ENCODE assay signal across 7 cellular contexts in genomic region chr1:37473431-37474050, GRCh38. TPM values are rescaled to one million over a fixed set of nuclear protein-coding genes. Genes with fewer than 3 reads are reported as not detected.
DNase-seq lines count a peak whose midpoint lies in the region; ATAC-seq, FAIRE-seq and TF ChIP-seq lines count a peak whose summit lies in the region.

No MANE protein-coding gene starts in this region.

- peaks cover 6 to 66% (median 8%) of the 10 kb centered on the region in 4 donors for H3K4me1 ChIP-seq in Peyer's patch
- H3K4me1 ChIP-seq in HepG2 (ENCODE audit: insufficient read depth, low read length): peaks cover 75% of the 10 kb centered on the region
- peaks cover 36 to 71% (median 65%) of the 10 kb centered on the region in 5 donors for H3K4me1 ChIP-seq in subcutaneous abdominal adipose tissue (ENCODE audit: control insufficient read depth in 5 of 5, insufficient read depth in 5 of 5, low read length in 5 of 5)

- TF ChIP-seq EP300 in HepG2 (IDR thresholded peaks at IDR 0.05; ENCODE audit: low read depth in 2 of 2, low read length in 2 of 2) (no peak), HepG2 (CRISPR knock-in tag; IDR thresholded peaks at IDR 0.05; ENCODE audit: borderline replicate concordance) (no peak)

- in situ Hi-C loops in GM13977 (cut with MboI; ENCODE audit: low pct_unique_long_range_greater_than_20kb, low sequenced_read_pairs, unreplicated experiment) (no loop called here), HepG2 (cut with HindIII; ENCODE audit: extremely low pct_ligation_motif_present, low pct_unique_long_range_greater_than_20kb) (no loop called here)

- TF ChIP-seq RAD21 in HepG2 (CRISPR knock-in tag; IDR thresholded peaks at IDR 0.05): no peak

- TF ChIP-seq CTCF in GM13977 (IDR thresholded peaks at IDR 0.05; ENCODE audit: extremely low read depth, insufficient read depth, missing control alignments) (peak; percentile 21), Peyer's patch (IDR thresholded peaks at IDR 0.05) (no peak), cardiac fibroblast (IDR thresholded peaks at IDR 0.05; ENCODE audit: low read depth, low read length) (peak; percentile 21), HepG2 (CRISPR knock-in tag; IDR thresholded peaks at IDR 0.05) (0 out of 2 replicates have a peak, but pooled peaks have one; percentile 22)

- peak overlapping the region; percentile 67 for H3K9ac ChIP-seq in HepG2 (ENCODE audit: insufficient read depth, low read depth, low read length)
- peak overlapping the region; percentile 18 to 94 (median 89) for H3K9ac ChIP-seq in subcutaneous abdominal adipose tissue (ENCODE audit: low read length in 5 of 5)

- 15% methylated on average over 10 of the region's 12 CpGs for WGBS in HepG2 (ENCODE audit: low lambda C conversion rate)

- H3K27me3 ChIP-seq in Peyer's patch: no peaks in the 10 kb centered on the region
- H3K27me3 ChIP-seq in HepG2 (ENCODE audit: control insufficient read depth in 1 of 2, insufficient read depth in 2 of 2, low read length in 2 of 2): no peaks in the 10 kb centered on the region; a peak in 1 of 5 replicates
- H3K27me3 ChIP-seq in subcutaneous abdominal adipose tissue (ENCODE audit: control insufficient read depth in 5 of 5, insufficient read depth in 4 of 5, low read length in 5 of 5): peaks cover 0 to 3% (median 0%) of the 10 kb centered on the region in 5 donors

- TF ChIP-seq POLR2A in Peyer's patch (IDR thresholded peaks at IDR 0.05) (no peak), HepG2 (IDR thresholded peaks at IDR 0.05; ENCODE audit: insufficient read depth in 1 of 2, low read depth in 2 of 2, low read length in 2 of 2) (no peak)

- peak overlapping the region; percentile 97 for H3K4me2 ChIP-seq in HepG2 (ENCODE audit: low read depth, low read length)

- no peak for FAIRE-seq in HepG2 (lab: Jason Lieb, UNC)

- CTCF ChIA-PET in HepG2 (lab: Yijun Ruan, JAX; ENCODE audit: low intra/inter-chr PET ratio, low total read pairs): no interaction called here

- DNase-seq in GM13977 (ENCODE audit: low spot score): no peak
- DNase-seq in Peyer's patch: peak in 2 of 3 donors; percentile 49 to 67
- peak; percentile 41 to 61 for DNase-seq in cardiac fibroblast (ENCODE audit: low read depth in 2 of 2)
- DNase-seq in HepG2 (ENCODE audit: low spot score): no peak
- no peak for DNase-seq in COLO829 (ENCODE audit: low spot score)

- H2AFZ ChIP-seq in HepG2 (ENCODE audit: low read length): no peak overlapping the region

- H3K36me3 ChIP-seq in Peyer's patch (peaks cover 0 to 14% (median 0%) of the 10 kb centered on the region in 3 donors), HepG2 (replicated peaks in 1 of 2; ENCODE audit: control insufficient read depth in 1 of 2, insufficient read depth in 2 of 2, low read length in 2 of 2) (no peaks in the 10 kb centered on the region; a peak in 2 of 5 replicates), subcutaneous abdominal adipose tissue (ENCODE audit: control insufficient read depth in 5 of 5, insufficient read depth in 5 of 5, low read length in 5 of 5) (peaks cover 0 to 21% (median 13%) of the 10 kb centered on the region in 5 donors)

- H3K79me2 ChIP-seq in HepG2 (ENCODE audit: insufficient read depth, low read length): peaks cover 39% of the 10 kb centered on the region

- peaks cover 17% of the 10 kb centered on the region; the same call in 1 of the 2 replicates for H4K20me1 ChIP-seq in HepG2 (ENCODE audit: insufficient read depth, low read length)

- intact Hi-C loops in HepG2 (cut with micrococcal nuclease; ENCODE audit: unreplicated experiment): loop anchor here (10.0 kb wide), 1 partner anchor 221 kb away; the partner anchor contains the start of gene CDCA8

- ATAC-seq in HepG2 (peak; percentile 15), HG03565 (IDR thresholded peaks at IDR 0.05; ENCODE audit: unreplicated experiment) (no peak)

- H3K9me3 ChIP-seq in Peyer's patch: no peaks in the 10 kb centered on the region
- H3K9me3 ChIP-seq in HepG2 (ENCODE audit: low read length): no peaks in the 10 kb centered on the region
- H3K9me3 ChIP-seq in subcutaneous abdominal adipose tissue (ENCODE audit: control insufficient read depth in 5 of 5, low read length in 5 of 5): peaks cover 0 to 3% (median 0%) of the 10 kb centered on the region in 5 donors

- H3K27ac ChIP-seq in Peyer's patch (peak overlapping the region; percentile 93 to 98 (median 96)), HepG2 (ENCODE audit: extremely low read length, insufficient read depth, low read length) (peak overlapping the region; percentile 25), subcutaneous abdominal adipose tissue (ENCODE audit: low read depth, low read length) (peak overlapping the region; percentile 70)

- H3K4me3 ChIP-seq in Peyer's patch (peak overlapping the region; percentile 73 to 89 (median 86)), cardiac fibroblast (replicated peaks in 1 of 2; ENCODE audit: low read depth in 2 of 2, low read length in 2 of 2) (peak overlapping the region; percentile 76 to 83), HepG2 (replicated peaks in 1 of 3; ENCODE audit: insufficient read depth in 1 of 3, low read depth in 2 of 3, low read length in 3 of 3) (peak overlapping the region; percentile 51 to 85 (median 70)), subcutaneous abdominal adipose tissue (ENCODE audit: low read depth in 1 of 5, low read length in 5 of 5) (peak overlapping the region; percentile 79 to 95 (median 91))

- BruUV-seq in HepG2 (replicated peaks; lab: Mats Ljungman, UMichigan): TSS peak; percentile 57

- POLR2A ChIA-PET in HepG2 (lab: Yijun Ruan, JAX): interaction anchor here (0.5 to 6.1 kb wide), 11 partner anchors 9 to 1010 kb away, joined by 3 to 57 read pairs (median 6); partner anchors contain the start of genes MEAF6 and MRPS15

RNA-seq across cellular contexts. Expression of gene ZC3H12A, which starts 0.8 kb away (rescaled TPM):
- total RNA-seq in Peyer's patch: 10 to 100 TPM; 29.7 to 37.0 (median 33.4) TPM
- total RNA-seq in HepG2 (2016; rRNA removed; fragmentation: Illumina TruSeq; extraction: Trizol): 4.2 and 6.8 TPM in 2 replicates
- total RNA-seq in HepG2 (2016; cell fraction: cytosol; rRNA removed; fragmentation: Illumina TruSeq; extraction: Trizol; ENCODE audit: low read depth): 1.2 and 1.8 TPM in 2 replicates
- total RNA-seq in HepG2 (2016; cell fraction: insoluble cytoplasmic fraction; rRNA removed; fragmentation: Illumina TruSeq; extraction: Trizol): 3.9 and 5.9 TPM in 2 replicates
- total RNA-seq in HepG2 (2016; cell fraction: membrane; rRNA removed; fragmentation: Illumina TruSeq; extraction: Trizol): 2.6 and 3.2 TPM in 2 replicates
- 8.0 and 8.9 TPM in 2 replicates for total RNA-seq in HepG2 (2016; cell fraction: nucleus; rRNA removed; fragmentation: Illumina TruSeq; extraction: Trizol)
- polyA plus RNA-seq in HepG2 (2011; rRNA removed): 13.3 and 21.1 TPM in 2 replicates
- 11.9 and 13.7 TPM in 2 replicates for polyA plus RNA-seq in HepG2 (2011; cell fraction: cytosol; rRNA removed)
- 45.8 and 63.2 TPM in 2 replicates for polyA plus RNA-seq in HepG2 (2011; cell fraction: nucleus; rRNA removed)
- polyA plus RNA-seq in HepG2 (2012): 3.7 and 6.2 TPM in 2 replicates
- polyA plus RNA-seq in HepG2 (2016; cell fraction: cytosol; fragmentation: Illumina TruSeq; extraction: Trizol; ENCODE audit: low read depth): 0.97 and 1.0 TPM in 2 replicates
- 5.6 and 5.9 TPM in 2 replicates for polyA plus RNA-seq in HepG2 (2016; cell fraction: insoluble cytoplasmic fraction; fragmentation: Illumina TruSeq; extraction: Trizol; ENCODE audit: low read depth)
- 2.2 and 2.6 TPM in 2 replicates for polyA plus RNA-seq in HepG2 (2016; cell fraction: membrane; fragmentation: Illumina TruSeq; extraction: Trizol; ENCODE audit: low read depth)
- 17.0 and 18.8 TPM in 2 replicates for polyA plus RNA-seq in HepG2 (2016; cell fraction: nucleus; fragmentation: Illumina TruSeq; extraction: Trizol; ENCODE audit: insufficient read depth, low read depth)
- polyA minus RNA-seq in HepG2 (2011; rRNA and poly(A)+ RNA removed; ENCODE audit: low replicate concordance): 12.1 and 39.9 TPM in 2 replicates
- 5.1 and 5.8 TPM in 2 replicates for polyA minus RNA-seq in HepG2 (2011; cell fraction: cytosol; rRNA and poly(A)+ RNA removed)
- 8.0 and 14.0 TPM in 2 replicates for polyA minus RNA-seq in HepG2 (2011; cell fraction: nucleus; rRNA and poly(A)+ RNA removed)

RNA-seq across cellular contexts. Expression of gene MEAF6, which starts 41.0 kb away (rescaled TPM):
- total RNA-seq in Peyer's patch: 10 to 100 TPM; 26.9 to 81.7 (median 54.7) TPM
- 45.6 and 67.6 TPM in 2 replicates for total RNA-seq in HepG2 (2016; rRNA removed; fragmentation: Illumina TruSeq; extraction: Trizol)
- total RNA-seq in HepG2 (2016; cell fraction: cytosol; rRNA removed; fragmentation: Illumina TruSeq; extraction: Trizol; ENCODE audit: low read depth): 19.8 and 20.4 TPM in 2 replicates
- 47.7 and 62.7 TPM in 2 replicates for total RNA-seq in HepG2 (2016; cell fraction: insoluble cytoplasmic fraction; rRNA removed; fragmentation: Illumina TruSeq; extraction: Trizol)
- total RNA-seq in HepG2 (2016; cell fraction: membrane; rRNA removed; fragmentation: Illumina TruSeq; extraction: Trizol): 37.7 and 38.7 TPM in 2 replicates
- total RNA-seq in HepG2 (2016; cell fraction: nucleus; rRNA removed; fragmentation: Illumina TruSeq; extraction: Trizol): 28.0 and 36.7 TPM in 2 replicates
- polyA plus RNA-seq in HepG2 (2011; rRNA removed): 24.6 and 29.5 TPM in 2 replicates
- polyA plus RNA-seq in HepG2 (2011; cell fraction: cytosol; rRNA removed): 16.3 and 30.1 TPM in 2 replicates
- 17.5 and 23.0 TPM in 2 replicates for polyA plus RNA-seq in HepG2 (2011; cell fraction: nucleus; rRNA removed)
- 26.8 and 30.1 TPM in 2 replicates for polyA plus RNA-seq in HepG2 (2012)
- 19.7 and 22.4 TPM in 2 replicates for polyA plus RNA-seq in HepG2 (2016; cell fraction: cytosol; fragmentation: Illumina TruSeq; extraction: Trizol; ENCODE audit: low read depth)
- polyA plus RNA-seq in HepG2 (2016; cell fraction: insoluble cytoplasmic fraction; fragmentation: Illumina TruSeq; extraction: Trizol; ENCODE audit: low read depth): 79.9 and 89.9 TPM in 2 replicates
- 34.2 and 35.5 TPM in 2 replicates for polyA plus RNA-seq in HepG2 (2016; cell fraction: membrane; fragmentation: Illumina TruSeq; extraction: Trizol; ENCODE audit: low read depth)
- polyA plus RNA-seq in HepG2 (2016; cell fraction: nucleus; fragmentation: Illumina TruSeq; extraction: Trizol; ENCODE audit: insufficient read depth, low read depth): 43.7 and 52.2 TPM in 2 replicates
- 5.8 and 11.9 TPM in 2 replicates for polyA minus RNA-seq in HepG2 (2011; rRNA and poly(A)+ RNA removed; ENCODE audit: low replicate concordance)
- 13.2 and 14.9 TPM in 2 replicates for polyA minus RNA-seq in HepG2 (2011; cell fraction: cytosol; rRNA and poly(A)+ RNA removed)
- polyA minus RNA-seq in HepG2 (2011; cell fraction: nucleus; rRNA and poly(A)+ RNA removed): 37.2 and 43.1 TPM in 2 replicates

Comparison
In these comparisons a context has a peak if more than half of its experiments do, and no peak if none do; other contexts are left out.
1. DNase-seq: peak in Peyer's patch (2 of 3) and cardiac fibroblast (2 of 2); none in GM13977 (single experiment), HepG2 (single experiment) and COLO829 (single experiment).
2. CTCF ChIP-seq: peak in GM13977 (single experiment), cardiac fibroblast (single experiment) and HepG2 (single experiment); none in Peyer's patch (0 of 6).
3. H3K27ac ChIP-seq: peak in every context shown above with its lines; median percentile 96 in Peyer's patch; 70 in subcutaneous abdominal adipose tissue; 25 in HepG2.
4. Peak in every context shown above with its lines, with median percentiles within 50 percentile points of each other: H3K4me3 ChIP-seq.